Comparison of ENCODE assay signal across 8 cellular contexts in the genomic region with DNA sequence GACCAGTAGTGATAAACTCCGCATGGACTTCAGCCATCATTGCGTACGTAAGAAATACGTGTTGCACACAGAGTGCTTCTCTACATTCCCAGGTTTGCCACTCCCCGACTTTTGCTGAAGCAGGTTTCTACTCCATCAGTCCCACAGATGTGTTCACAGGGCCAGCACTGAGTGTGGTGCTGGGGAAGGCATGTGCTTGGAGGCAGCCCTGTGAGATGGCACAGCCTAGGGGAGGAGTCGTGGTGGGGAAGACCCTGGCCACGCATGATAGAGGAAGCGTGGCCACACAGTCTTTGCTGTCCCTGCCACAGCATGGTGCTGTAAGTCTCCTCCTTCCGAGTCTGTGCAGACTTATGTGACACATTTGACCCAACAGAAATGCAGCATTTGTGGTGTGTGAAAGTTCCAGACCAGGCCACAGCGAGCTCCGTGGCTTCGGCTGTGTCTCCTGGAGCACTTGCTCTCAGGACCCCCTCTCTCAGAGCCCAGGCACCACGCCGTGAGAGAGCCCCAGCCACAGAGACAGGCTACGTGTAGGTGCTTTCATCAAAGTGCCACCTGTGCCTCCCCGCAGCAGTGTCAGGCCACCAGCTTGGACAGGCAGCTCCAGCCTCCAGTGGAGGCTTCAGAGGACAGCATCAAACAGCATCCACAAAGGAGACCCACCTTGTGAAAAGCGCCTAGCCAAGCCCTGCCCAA.
DNase-seq lines count a peak whose midpoint lies in the region; ATAC-seq, FAIRE-seq and TF ChIP-seq lines count a peak whose summit lies in the region.
"Had no signal": no experiment of that assay in that cellular context is flagged by ENCODE, and none has a peak within 500 bp of the region (broad histone marks: within the 10 kb centered on the region; RNA-seq: fewer than 3 reads in every experiment).

No MANE protein-coding gene starts in this region.

- no peaks in the 10 kb centered on the region for H3K9me3 ChIP-seq in colonic mucosa

- no peak overlapping the region for H2AFZ ChIP-seq in KMS-11 (ENCODE audit: low read depth)

- DNase-seq in GM19239 (ENCODE audit: insufficient read length, low spot score) (no peak), colonic mucosa (no peak), hippocampal formation (lab: John Stamatoyannopoulos, UW) (no peak), ACHN (no peak)
- DNase-seq: NCI-H1105 had no signal

- TF ChIP-seq CTCF in KMS-11 (conservative IDR thresholded peaks at IDR 0.05; ENCODE audit: low read depth, low read length) (no peak), colonic mucosa (IDR thresholded peaks at IDR 0.05) (no peak)

- H3K79me2 ChIP-seq in KMS-11 (ENCODE audit: insufficient read depth, low read depth): peaks cover 33% of the 10 kb centered on the region

- H3K4me3 ChIP-seq in KMS-11 (IDR thresholded peaks at IDR 0.05; ENCODE audit: insufficient read depth, low read depth, low read length): no peak overlapping the region
- no peak overlapping the region for H3K4me3 ChIP-seq in colonic mucosa
- no peak overlapping the region for H3K4me3 ChIP-seq in skin epidermis

- peaks cover 77% of the 10 kb centered on the region for H3K4me1 ChIP-seq in KMS-11 (ENCODE audit: low read depth, poor library complexity, severe bottlenecking)
- H3K4me1 ChIP-seq in colonic mucosa: peaks cover 15% of the 10 kb centered on the region

- peak overlapping the region; percentile 96 for H3K27ac ChIP-seq in KMS-11
- H3K27ac ChIP-seq in colonic mucosa: no peak overlapping the region
- peak overlapping the region in 11 of 21 experiments; percentile 2 to 67 (median 36) for H3K27ac ChIP-seq in skin epidermis

- no peak for ATAC-seq in GM21576 (IDR thresholded peaks at IDR 0.05; ENCODE audit: unreplicated experiment)

- no peaks in the 10 kb centered on the region for H4K20me1 ChIP-seq in KMS-11 (ENCODE audit: insufficient read depth)

- H3K27me3 ChIP-seq in KMS-11 (ENCODE audit: insufficient read depth, low read depth) (no peaks in the 10 kb centered on the region), colonic mucosa (no peaks in the 10 kb centered on the region)

- intact Hi-C loops in colonic mucosa (cut with DNase I): no loop called here

- H3K9ac ChIP-seq in KMS-11: peak overlapping the region; percentile 94
- H3K9ac ChIP-seq in colonic mucosa (ENCODE audit: low read depth in 2 of 2, low read length in 2 of 2): peak overlapping the region; percentile 48 to 70

- H3K36me3 ChIP-seq in KMS-11 (ENCODE audit: insufficient read depth) (no peaks in the 10 kb centered on the region), colonic mucosa (no peaks in the 10 kb centered on the region)

- peak overlapping the region; percentile 98 for H3K4me2 ChIP-seq in KMS-11

- peak; percentile 70 for FAIRE-seq in GM19239 (lab: Jason Lieb, UNC)

- in situ Hi-C loops in ACHN (cut with HindIII; ENCODE audit: low pct_ligation_motif_present, low pct_unique_long_range_greater_than_20kb, low sequenced_read_pairs): no loop called here
